ENCODE assay signal across 9 cellular contexts in genomic region chr15:89664951-89665350, GRCh38. TPM values are rescaled to one million over a fixed set of nuclear protein-coding genes. Genes with fewer than 3 reads are reported as not detected.
A peak's percentile ranks its signal among the peaks of the same experiment; 100 is the strongest.
DNase-seq lines count a peak whose midpoint lies in the region; ATAC-seq and TF ChIP-seq lines count a peak whose summit lies in the region.
"Had no signal": no experiment of that assay in that cellular context is flagged by ENCODE, and none has a peak within 500 bp of the region (broad histone marks: within the 10 kb centered on the region; RNA-seq: fewer than 3 reads in every experiment).

No MANE protein-coding gene starts in this region.

- H3K9me3 Mint-ChIP-seq in activated naive CD4-positive, alpha-beta T cell treated with anti-CD3 and anti-CD28 coated beads, Interleukin-2, amount 10 ng/mL, durations not matched to agents 7 days and 5 days = no peaks in the 10 kb centered on the region

- H3K4me1 ChIP-seq in adipocyte (ENCODE audit: control insufficient read depth, insufficient read depth, low read length) (peaks cover 49% of the 10 kb centered on the region), mucosa of rectum (ENCODE audit: control insufficient read depth in 2 of 2, insufficient read depth in 2 of 2, low read length in 2 of 2) (peaks cover 19 to 21% of the 10 kb centered on the region in 2 donors), upper lobe of left lung (peaks cover 0 to 23% (median 17%) of the 10 kb centered on the region in 4 donors)

- no peaks in the 10 kb centered on the region for H3K9me3 ChIP-seq in adipocyte (ENCODE audit: control insufficient read depth, low read length)
- no peaks in the 10 kb centered on the region for H3K9me3 ChIP-seq in mucosa of rectum (ENCODE audit: control insufficient read depth in 2 of 2, low read length in 2 of 2)
- no peaks in the 10 kb centered on the region for H3K9me3 ChIP-seq in upper lobe of left lung

- WGBS in upper lobe of left lung, 2 donors = 89 to 90% methylated on average over 5 of the region's 5 CpGs

- no peak overlapping the region for H3K27ac Mint-ChIP-seq in activated naive CD4-positive, alpha-beta T cell treated with anti-CD3 and anti-CD28 coated beads, Interleukin-2, amount 10 ng/mL, durations not matched to agents 7 days and 5 days

- TF ChIP-seq CTCF in upper lobe of left lung (IDR thresholded peaks at IDR 0.05) = no peak

- CTCF ChIA-PET in activated naive CD4-positive, alpha-beta T cell treated with anti-CD3 and anti-CD28 coated beads, Interleukin-2, amount 10 ng/mL, durations not matched to agents 7 days and 5 days (lab: Charles Lee) = interaction anchor here (0.6 to 1.6 kb wide), 4 partner anchors 8 to 308 kb away, joined by 3 read pairs; no protein-coding TSS in a partner anchor

- H3K27ac ChIP-seq in mucosa of rectum (ENCODE audit: low read depth in 2 of 2, low read length in 2 of 2) (peak overlapping the region in 1 of 2 donors; percentile 61), upper lobe of left lung (peak overlapping the region in 3 of 4 donors; percentile 75 to 82 (median 81))

- no peak for DNase-seq in activated naive CD4-positive, alpha-beta T cell treated with anti-CD3 and anti-CD28 coated beads, Interleukin-2, amount 10 ng/mL, durations not matched to agents 7 days and 5 days
- no peak for DNase-seq in activated naive CD4-positive, alpha-beta T cell treated with anti-CD3 and anti-CD28 coated beads, Interleukin-2, amount 50 U/mL, for 16 hours
- DNase-seq in adipocyte (ENCODE audit: low read depth) (no peak), upper lobe of left lung (no peak), cerebellar cortex (ENCODE audit: low spot score) (no peak), SW 1271 (lab: John Stamatoyannopoulos, UW) (no peak)
- DNase-seq: SIG-M5 had no signal

- no peaks in the 10 kb centered on the region for H3K36me3 Mint-ChIP-seq in activated naive CD4-positive, alpha-beta T cell treated with anti-CD3 and anti-CD28 coated beads, Interleukin-2, amount 10 ng/mL, durations not matched to agents 7 days and 5 days

- H3K36me3 ChIP-seq in adipocyte (ENCODE audit: control insufficient read depth, insufficient read depth, low read length, severe bottlenecking) (peaks cover 47% of the 10 kb centered on the region), mucosa of rectum (ENCODE audit: control insufficient read depth in 2 of 2, insufficient read depth in 2 of 2, low read length in 2 of 2) (no peaks in the 10 kb centered on the region), upper lobe of left lung (no peaks in the 10 kb centered on the region)

- H3K4me1 Mint-ChIP-seq in activated naive CD4-positive, alpha-beta T cell treated with anti-CD3 and anti-CD28 coated beads, Interleukin-2, amount 10 ng/mL, durations not matched to agents 7 days and 5 days = peaks cover 4% of the 10 kb centered on the region

- H3K4me3 Mint-ChIP-seq in activated naive CD4-positive, alpha-beta T cell treated with anti-CD3 and anti-CD28 coated beads, Interleukin-2, amount 10 ng/mL, durations not matched to agents 7 days and 5 days = peak overlapping the region; percentile 61

- no peak for ATAC-seq in upper lobe of left lung (ENCODE audit: low FRiP score in 2 of 2)
- ATAC-seq in HG02938 (IDR thresholded peaks at IDR 0.05; ENCODE audit: unreplicated experiment) = no peak

- H3K27me3 Mint-ChIP-seq in activated naive CD4-positive, alpha-beta T cell treated with anti-CD3 and anti-CD28 coated beads, Interleukin-2, amount 10 ng/mL, durations not matched to agents 7 days and 5 days = peaks cover 65% of the 10 kb centered on the region

- H3K9ac ChIP-seq in adipocyte (ENCODE audit: low read length) (peak overlapping the region; percentile 82), mucosa of rectum (ENCODE audit: low read depth in 1 of 2, low read length in 2 of 2) (peak overlapping the region in 1 of 2 donors; percentile 76)

- H3K4me3 ChIP-seq in adipocyte (ENCODE audit: low read length) (peak overlapping the region; percentile 45), mucosa of rectum (ENCODE audit: low read length in 2 of 2) (peak overlapping the region; percentile 51 to 52), upper lobe of left lung (peak overlapping the region in 3 of 4 donors; percentile 49 to 54 (median 50))

- TF ChIP-seq POLR2A in upper lobe of left lung (IDR thresholded peaks at IDR 0.05) = no peak

- H3K27me3 ChIP-seq in adipocyte (replicated peaks; ENCODE audit: control insufficient read depth, insufficient read depth, low read length) (no peaks in the 10 kb centered on the region), mucosa of rectum (ENCODE audit: control insufficient read depth in 2 of 2, insufficient read depth in 2 of 2, low read length in 2 of 2) (peaks cover 0 to 3% of the 10 kb centered on the region in 2 donors), upper lobe of left lung (no peaks in the 10 kb centered on the region)

- no peak for TF ChIP-seq EP300 in upper lobe of left lung (IDR thresholded peaks at IDR 0.05)

RNA-seq across cellular contexts. Expression of gene KIF7, which starts 9.7 kb away (rescaled TPM):
- 1 to 10 TPM; 1.4 to 4.7 (median 3.2) TPM for total RNA-seq in upper lobe of left lung

RNA-seq across cellular contexts. Expression of gene PLIN1, which starts 14.2 kb away (rescaled TPM):
- 1 to 10 TPM in 3 of 6 donors, under 1 TPM in 2, not detected in 1; 0.29 to 3.8 (median 1.1) TPM for total RNA-seq in upper lobe of left lung

RNA-seq across cellular contexts. Expression of gene PEX11A, which starts 25.6 kb away (rescaled TPM):
- total RNA-seq in upper lobe of left lung = 10 to 100 TPM in 1 of 6 donors, 1 to 10 TPM in 5; 4.4 to 18.7 (median 6.7) TPM

RNA-seq across cellular contexts. Expression of gene WDR93, which starts 25.7 kb away (rescaled TPM):
- total RNA-seq in upper lobe of left lung = 1 to 10 TPM in 4 of 6 donors, under 1 TPM in 2; 0.31 to 7.2 (median 1.9) TPM
